In the genomic region with DNA sequence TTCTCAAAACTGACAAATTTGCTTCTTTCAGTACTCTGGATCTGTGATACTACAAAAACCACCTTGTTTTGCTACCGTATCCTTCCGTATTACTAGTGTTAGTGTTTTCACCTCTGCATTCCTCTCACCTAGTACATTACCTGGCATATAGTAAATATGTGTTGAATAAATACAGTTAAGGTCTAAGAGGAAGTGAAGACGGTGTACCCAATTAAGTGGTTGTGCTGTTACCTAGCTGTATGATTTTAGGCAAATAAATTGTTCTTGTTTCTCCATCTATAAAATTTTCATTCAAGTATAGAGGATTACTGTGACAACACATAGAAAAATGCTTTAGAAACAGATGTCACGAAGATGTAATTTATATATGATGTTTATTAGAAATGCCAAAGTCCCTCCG, we compare ENCODE assay signal across 18 cellular contexts. TPM values are rescaled to one million over a fixed set of nuclear protein-coding genes. Genes with fewer than 3 reads are reported as not detected.
DNase-seq lines count a peak whose midpoint lies in the region; ATAC-seq and TF ChIP-seq lines count a peak whose summit lies in the region.
"Had no signal": no experiment of that assay in that cellular context is flagged by ENCODE, and none has a peak within 500 bp of the region (broad histone marks: within the 10 kb centered on the region; RNA-seq: fewer than 3 reads in every experiment).

No MANE protein-coding gene starts in this region.

- H3K27me3 Mint-ChIP-seq in CD14-positive monocyte (ENCODE audit: low read depth in 3 of 3) (no peaks in the 10 kb centered on the region), T-helper 17 cell (no peaks in the 10 kb centered on the region)
- H3K27me3 Mint-ChIP-seq: CD4-positive, alpha-beta memory T cell had no signal

- no peak overlapping the region for H3K9ac ChIP-seq in colonic mucosa (ENCODE audit: low read depth in 2 of 2, low read length in 2 of 2)

- DNase-seq in CD14-positive monocyte (ENCODE audit: low spot score) (no peak), HL-60 (ENCODE audit: low read depth in 1 of 2, low spot score in 1 of 2) (no peak), colonic mucosa (no peak), T-helper 17 cell (no peak), SHP77 (lab: John Stamatoyannopoulos, UW) (no peak)
- DNase-seq: ACHN; BE2C; C1 segment of cervical spinal cord; Calu3; CD4-positive, alpha-beta memory T cell; DMS79 treated with DMSO at 0.1 percent for 48 hours; GOT3; H7; HFFc6; IMR-90 had no signal

- no peaks in the 10 kb centered on the region for H3K9me3 ChIP-seq in neutrophil
- H3K9me3 ChIP-seq in colonic mucosa, result no peaks in the 10 kb centered on the region
- H3K9me3 ChIP-seq in T-helper 17 cell (ENCODE audit: control insufficient read depth, low read length, poor library complexity, severe bottlenecking), result no peaks in the 10 kb centered on the region
- H3K9me3 ChIP-seq: BE2C had no signal

- H3K4me1 ChIP-seq in neutrophil (ENCODE audit: control insufficient read depth in 1 of 2, insufficient read depth in 1 of 2, low read depth in 1 of 2, low read length in 1 of 2) (peaks cover 30 to 40% of the 10 kb centered on the region in 2 experiments), colonic mucosa (no peaks in the 10 kb centered on the region)
- H3K4me1 ChIP-seq: BE2C had no signal

- H3K27me3 ChIP-seq in HL-60 (ENCODE audit: insufficient read depth, poor library complexity, severe bottlenecking) (no peaks in the 10 kb centered on the region), neutrophil (no peaks in the 10 kb centered on the region), colonic mucosa (no peaks in the 10 kb centered on the region)
- H3K27me3 ChIP-seq: BE2C had no signal

- peaks cover 0 to 2% (median 0%) of the 10 kb centered on the region in 7 donors for H3K9me3 Mint-ChIP-seq in CD14-positive monocyte
- H3K9me3 Mint-ChIP-seq: CD4-positive, alpha-beta memory T cell; HFFc6 had no signal

- H3K4me1 Mint-ChIP-seq in CD14-positive monocyte, result peaks cover 54% of the 10 kb centered on the region
- H3K4me1 Mint-ChIP-seq in T-helper 17 cell, result peaks cover 6% of the 10 kb centered on the region

- H3K4me3 Mint-ChIP-seq in CD14-positive monocyte, result no peak overlapping the region
- no peak overlapping the region for H3K4me3 Mint-ChIP-seq in T-helper 17 cell
- H3K4me3 Mint-ChIP-seq: CD4-positive, alpha-beta memory T cell; HFFc6 had no signal

- H3K36me3 ChIP-seq in neutrophil (no peaks in the 10 kb centered on the region), colonic mucosa (no peaks in the 10 kb centered on the region)

- no peak for ATAC-seq in T-helper 17 cell
- ATAC-seq: HCT116 had no signal

- TF ChIP-seq CTCF in CD14-positive monocyte (IDR thresholded peaks at IDR 0.05) (no peak), HL-60 (IDR thresholded peaks at IDR 0.05; ENCODE audit: insufficient read depth, low read length) (no peak), VCaP (conservative IDR thresholded peaks at IDR 0.05) (no peak), neutrophil (IDR thresholded peaks at IDR 0.05) (no peak), colonic mucosa (IDR thresholded peaks at IDR 0.05) (no peak)

- H3K27ac ChIP-seq in HL-60 (replicated peaks) (peak overlapping the region; percentile 59), VCaP (peak overlapping the region; percentile 82), neutrophil (peak overlapping the region; percentile 65), colonic mucosa (no peak overlapping the region)

- peak overlapping the region; percentile 91 to 99 (median 97) for H3K27ac Mint-ChIP-seq in CD14-positive monocyte
- no peak overlapping the region for H3K27ac Mint-ChIP-seq in T-helper 17 cell
- H3K27ac Mint-ChIP-seq: HFFc6 had no signal

- no peak overlapping the region for H3K4me3 ChIP-seq in HL-60 (replicated peaks; ENCODE audit: insufficient read depth, low read length)
- H3K4me3 ChIP-seq in neutrophil (ENCODE audit: low read depth in 1 of 2, low read length in 1 of 2), result no peak overlapping the region
- no peak overlapping the region for H3K4me3 ChIP-seq in colonic mucosa

- H3K36me3 Mint-ChIP-seq in CD14-positive monocyte (peaks cover 7 to 19% of the 10 kb centered on the region in 2 donors), T-helper 17 cell (ENCODE audit: low read depth) (no peaks in the 10 kb centered on the region)

- intact Hi-C loops in CD14-positive monocyte (cut with micrococcal nuclease), result no loop called here
- intact Hi-C loops in colonic mucosa (cut with DNase I), result no loop called here

RNA-seq across cellular contexts. Expression of a gene that starts 8.9 kb away (rescaled TPM):
- polyA plus RNA-seq in CD14-positive monocyte, result 10 to 100 TPM; 53.0 to 67.8 TPM
- 10 to 100 TPM; 44.9 to 47.2 TPM for total RNA-seq in colonic mucosa
- 10 to 100 TPM; 18.8 to 21.3 TPM for total RNA-seq in T-helper 17 cell

RNA-seq across cellular contexts. Expression of a gene that starts 18.9 kb away (rescaled TPM):
- polyA plus RNA-seq in CD14-positive monocyte, result 100 to 1,000 TPM; 144 to 147 TPM
- total RNA-seq in colonic mucosa (10 to 100 TPM; 87.2 to 98.4 TPM), T-helper 17 cell (10 to 100 TPM; 60.7 to 62.5 TPM)
